ENCODE assay signal across 16 cellular contexts in genomic region chrX:98203800-98204199, GRCh38.
"Had no signal": no experiment of that assay in that cellular context is flagged by ENCODE, and none has a peak within 500 bp of the region (broad histone marks: within the 10 kb centered on the region; RNA-seq: fewer than 3 reads in every experiment).

No MANE protein-coding gene starts in this region.

- H3K4me3 Mint-ChIP-seq: activated CD4-positive, alpha-beta memory T cell treated with anti-CD3 and anti-CD28 coated beads for 36 hours; activated CD8-positive, alpha-beta memory T cell treated with anti-CD3 and anti-CD28 coated beads, Interleukin-2, amount 10 ng/mL, durations not matched to agents 7 days and 5 days; memory B cell; naive thymus-derived CD8-positive, alpha-beta T cell; stimulated activated effector memory CD8-positive, alpha-beta T cell treated with anti-CD3 and anti-CD28 coated beads, Interleukin-12 subunit alpha, Interleukin-12 subunit beta, amount 100 ng/mL, for 72 hours had no signal

- DNase-seq: activated CD4-positive, alpha-beta memory T cell treated with anti-CD3 and anti-CD28 coated beads for 36 hours; activated CD8-positive, alpha-beta memory T cell treated with anti-CD3 and anti-CD28 coated beads, Interleukin-2, amount 10 ng/mL, durations not matched to agents 7 days and 5 days; activated naive CD4-positive, alpha-beta T cell treated with anti-CD3 and anti-CD28 coated beads, Interleukin-2, amount 50 U/mL, for 16 hours; activated T-cell treated with anti-CD3 and anti-CD28 coated beads, Interleukin-2, amount 50 U/mL, for 1 hour; central memory CD4-positive, alpha-beta T cell; naive thymus-derived CD8-positive, alpha-beta T cell; T-helper 1 cell; uterus; WERI-Rb-1 had no signal

- H3K36me3 Mint-ChIP-seq: activated CD4-positive, alpha-beta memory T cell treated with anti-CD3 and anti-CD28 coated beads for 36 hours; activated CD8-positive, alpha-beta memory T cell treated with anti-CD3 and anti-CD28 coated beads, Interleukin-2, amount 10 ng/mL, durations not matched to agents 7 days and 5 days; memory B cell; naive thymus-derived CD8-positive, alpha-beta T cell; stimulated activated effector memory CD8-positive, alpha-beta T cell treated with anti-CD3 and anti-CD28 coated beads, Interleukin-12 subunit alpha, Interleukin-12 subunit beta, amount 100 ng/mL, for 72 hours had no signal

- H3K27me3 ChIP-seq: gastroesophageal sphincter, neutrophil, uterus had no signal

- H3K27me3 Mint-ChIP-seq: activated CD4-positive, alpha-beta memory T cell treated with anti-CD3 and anti-CD28 coated beads for 36 hours; activated CD8-positive, alpha-beta memory T cell treated with anti-CD3 and anti-CD28 coated beads, Interleukin-2, amount 10 ng/mL, durations not matched to agents 7 days and 5 days; memory B cell; naive thymus-derived CD8-positive, alpha-beta T cell had no signal

- H3K4me3 ChIP-seq: coronary artery, gastroesophageal sphincter, uterus had no signal

- ATAC-seq: activated CD8-positive, alpha-beta memory T cell treated with anti-CD3 and anti-CD28 coated beads, Interleukin-2, amount 10 ng/mL, durations not matched to agents 7 days and 5 days; gastroesophageal sphincter; left lobe of liver; naive thymus-derived CD8-positive, alpha-beta T cell; stimulated activated effector memory CD8-positive, alpha-beta T cell treated with anti-CD3 and anti-CD28 coated beads, Interleukin-12 subunit alpha, Interleukin-12 subunit beta, amount 100 ng/mL, for 72 hours had no signal

- H3K9me3 ChIP-seq: gastroesophageal sphincter, neutrophil, uterus had no signal

- H3K9me3 Mint-ChIP-seq: stimulated activated effector memory CD8-positive, alpha-beta T cell treated with anti-CD3 and anti-CD28 coated beads, Interleukin-12 subunit alpha, Interleukin-12 subunit beta, amount 100 ng/mL, for 72 hours had no signal

- H3K27ac Mint-ChIP-seq: activated CD4-positive, alpha-beta memory T cell treated with anti-CD3 and anti-CD28 coated beads for 36 hours; activated CD8-positive, alpha-beta memory T cell treated with anti-CD3 and anti-CD28 coated beads, Interleukin-2, amount 10 ng/mL, durations not matched to agents 7 days and 5 days; memory B cell; naive thymus-derived CD8-positive, alpha-beta T cell; stimulated activated effector memory CD8-positive, alpha-beta T cell treated with anti-CD3 and anti-CD28 coated beads, Interleukin-12 subunit alpha, Interleukin-12 subunit beta, amount 100 ng/mL, for 72 hours had no signal

- H3K4me1 ChIP-seq: gastroesophageal sphincter, uterus had no signal

- H3K27ac ChIP-seq: coronary artery, epithelial cell of prostate, gastroesophageal sphincter, neutrophil, uterus, WERI-Rb-1 had no signal

- H3K36me3 ChIP-seq: gastroesophageal sphincter, neutrophil, uterus, WERI-Rb-1 had no signal

- H3K4me1 Mint-ChIP-seq: activated CD8-positive, alpha-beta memory T cell treated with anti-CD3 and anti-CD28 coated beads, Interleukin-2, amount 10 ng/mL, durations not matched to agents 7 days and 5 days; memory B cell; naive thymus-derived CD8-positive, alpha-beta T cell; stimulated activated effector memory CD8-positive, alpha-beta T cell treated with anti-CD3 and anti-CD28 coated beads, Interleukin-12 subunit alpha, Interleukin-12 subunit beta, amount 100 ng/mL, for 72 hours had no signal
